Comparison of ENCODE assay signal across 8 cellular contexts in genomic region chr18:74148543-74149070, GRCh38. TPM values are rescaled to one million over a fixed set of nuclear protein-coding genes. Genes with fewer than 3 reads are reported as not detected.
DNase-seq lines count a peak whose midpoint lies in the region; ATAC-seq and TF ChIP-seq lines count a peak whose summit lies in the region.

No MANE protein-coding gene starts in this region.

- peaks cover 54% of the 10 kb centered on the region for H3K4me1 Mint-ChIP-seq in activated CD4-positive, alpha-beta T cell treated with anti-CD3 and anti-CD28 coated beads, Interleukin-2, amount 10 ng/mL, durations not matched to agents 24 days and 14 days

- peak overlapping the region; percentile 98 for H3K4me3 Mint-ChIP-seq in activated CD4-positive, alpha-beta T cell treated with anti-CD3 and anti-CD28 coated beads, Interleukin-2, amount 10 ng/mL, durations not matched to agents 24 days and 14 days

- TF ChIP-seq CTCF in ascending aorta (IDR thresholded peaks at IDR 0.05), result no peak
- TF ChIP-seq CTCF in lung (IDR thresholded peaks at IDR 0.05; ENCODE audit: control extremely low read depth, extremely low read depth), result no peak

- H3K4me1 ChIP-seq in ascending aorta, result peaks cover 4 to 12% of the 10 kb centered on the region in 2 donors
- peaks cover 12 to 15% of the 10 kb centered on the region in 2 donors for H3K4me1 ChIP-seq in lung (ENCODE audit: control insufficient read depth in 2 of 2, insufficient read depth in 2 of 2, low read length in 2 of 2)

- peak overlapping the region; percentile 97 for H3K27ac Mint-ChIP-seq in activated CD4-positive, alpha-beta T cell treated with anti-CD3 and anti-CD28 coated beads, Interleukin-2, amount 10 ng/mL, durations not matched to agents 24 days and 14 days

- H3K27ac ChIP-seq in ascending aorta (peak overlapping the region; percentile 56 to 95), lung (ENCODE audit: low read depth in 1 of 2, low read length in 1 of 2) (peak overlapping the region; percentile 40 to 86)

- ATAC-seq in HG03139 (IDR thresholded peaks at IDR 0.05; ENCODE audit: unreplicated experiment), result peak; percentile 7
- ATAC-seq in lung (ENCODE audit: insufficient read depth, low FRiP score), result no peak

- WGBS in lung, 2 donors, result 0 to 1% methylated on average over 25 of the region's 25 CpGs

- no peaks in the 10 kb centered on the region for H3K36me3 ChIP-seq in ascending aorta
- H3K36me3 ChIP-seq in lung (ENCODE audit: control insufficient read depth in 2 of 2, insufficient read depth in 2 of 2, low read length in 2 of 2), result peaks cover 0 to 2% of the 10 kb centered on the region in 2 donors

- H3K27me3 ChIP-seq in ascending aorta, result no peaks in the 10 kb centered on the region
- no peaks in the 10 kb centered on the region for H3K27me3 ChIP-seq in lung (ENCODE audit: control insufficient read depth, insufficient read depth)

- intact Hi-C loops in activated CD4-positive, alpha-beta T cell treated with anti-CD3 and anti-CD28 coated beads, Interleukin-2, amount 10 ng/mL, durations not matched to agents 24 days and 14 days (cut with micrococcal nuclease), result loop anchor here (1.0 to 10.0 kb wide), 8 partner anchors 8 to 1066 kb away; partner anchors contain the start of genes TSHZ1 and ZNF407
- intact Hi-C loops in ascending aorta (cut with DNase I), result loop anchor here (1.0 kb wide), 2 partner anchors 144 to 348 kb away; partner anchors contain the start of gene CNDP2

- no peaks in the 10 kb centered on the region for H3K9me3 Mint-ChIP-seq in activated CD4-positive, alpha-beta T cell treated with anti-CD3 and anti-CD28 coated beads, Interleukin-2, amount 10 ng/mL, durations not matched to agents 24 days and 14 days

- DNase-seq in activated CD4-positive, alpha-beta T cell treated with anti-CD3 and anti-CD28 coated beads, Interleukin-2, amount 10 ng/mL, durations not matched to agents 24 days and 14 days, result no peak
- DNase-seq in activated CD4-positive, alpha-beta T cell treated with anti-CD3 and anti-CD28 coated beads, Interleukin-2, amount 50 U/mL, for 4 hours, result no peak
- DNase-seq in ascending aorta (ENCODE audit: low spot score in 2 of 2), result no peak
- no peak for DNase-seq in lung (ENCODE audit: low spot score)
- DNase-seq in RPMI8226, result no peak
- DNase-seq in iPS-NIHi11 (ENCODE audit: low spot score), result no peak
- DNase-seq in NCI-H2081 (lab: John Stamatoyannopoulos, UW), result no peak

- H3K4me3 ChIP-seq in ascending aorta (peak overlapping the region; percentile 78 to 90), lung (peak overlapping the region; percentile 88)

- H3K36me3 Mint-ChIP-seq in activated CD4-positive, alpha-beta T cell treated with anti-CD3 and anti-CD28 coated beads, Interleukin-2, amount 10 ng/mL, durations not matched to agents 24 days and 14 days (ENCODE audit: low read depth), result peaks cover 22% of the 10 kb centered on the region

- H3K9me3 ChIP-seq in ascending aorta (no peaks in the 10 kb centered on the region), lung (ENCODE audit: control insufficient read depth in 2 of 2, insufficient read depth in 1 of 2, low read length in 1 of 2) (no peaks in the 10 kb centered on the region)

- peaks cover 5% of the 10 kb centered on the region for H3K27me3 Mint-ChIP-seq in activated CD4-positive, alpha-beta T cell treated with anti-CD3 and anti-CD28 coated beads, Interleukin-2, amount 10 ng/mL, durations not matched to agents 24 days and 14 days

RNA-seq across cellular contexts. Expression of gene TIMM21, which starts 0.3 kb away (rescaled TPM):
- total RNA-seq in activated CD4-positive, alpha-beta T cell treated with anti-CD3 and anti-CD28 coated beads, Interleukin-2, amount 10 ng/mL, durations not matched to agents 24 days and 14 days, result 61.8 and 71.8 TPM in 2 replicates
- 27.2 TPM for total RNA-seq in ascending aorta
- 10 to 100 TPM; 22.1 to 26.1 TPM for total RNA-seq in lung
- 10 to 100 TPM; 12.6 to 23.6 TPM for polyA plus RNA-seq in lung

RNA-seq across cellular contexts. Expression of gene FBXO15, which starts 1.0 kb away (rescaled TPM):
- total RNA-seq in activated CD4-positive, alpha-beta T cell treated with anti-CD3 and anti-CD28 coated beads, Interleukin-2, amount 10 ng/mL, durations not matched to agents 24 days and 14 days, result 1.2 and 1.3 TPM in 2 replicates
- total RNA-seq in ascending aorta (not detected), lung (1 to 10 TPM; 4.1 to 9.7 TPM)
- 1 to 10 TPM; 2.6 to 6.2 TPM for polyA plus RNA-seq in lung
